In genomic region chr20:49381558-49382493, GRCh38 we compare ENCODE assay signal across 9 cellular contexts.
DNase-seq lines count a peak whose midpoint lies in the region; ATAC-seq, FAIRE-seq and TF ChIP-seq lines count a peak whose summit lies in the region.
"Had no signal": no experiment of that assay in that cellular context is flagged by ENCODE, and none has a peak within 500 bp of the region (broad histone marks: within the 10 kb centered on the region; RNA-seq: fewer than 3 reads in every experiment).

No MANE protein-coding gene starts in this region.

- no peaks in the 10 kb centered on the region for H3K36me3 Mint-ChIP-seq in Calu3 (ENCODE audit: insufficient read depth, unreplicated experiment)

- no peak overlapping the region for H2BK12ac ChIP-seq in neuronal stem cell (ENCODE audit: low read length)

- peak overlapping the region; percentile 21 for H4K8ac ChIP-seq in neuronal stem cell (ENCODE audit: low read depth, low read length)

- DNase-seq in Calu3 (peak; percentile 23), NCI-H2196 (lab: John Stamatoyannopoulos, UW; ENCODE audit: unreplicated experiment) (peak; percentile 83), epithelial cell of esophagus (ENCODE audit: low read depth) (peak; percentile 92), neuronal stem cell (ENCODE audit: low spot score) (no peak), NK-92 (lab: John Stamatoyannopoulos, UW; ENCODE audit: unreplicated experiment) (no peak), D721Med (ENCODE audit: insufficient read length, low spot score) (no peak), UCSD-AML1 (lab: John Stamatoyannopoulos, UW; ENCODE audit: unreplicated experiment) (no peak)
- DNase-seq: DND-41 had no signal

- no peak overlapping the region for H3K14ac ChIP-seq in neuronal stem cell (ENCODE audit: low read length)

- no peak for TF ChIP-seq CTCF in Calu3 (IDR thresholded peaks at IDR 0.05; ENCODE audit: unreplicated experiment)
- TF ChIP-seq CTCF in epithelial cell of esophagus (IDR thresholded peaks at IDR 0.05; ENCODE audit: insufficient read depth, low read depth, low read length, missing control alignments), result no peak
- TF ChIP-seq CTCF in D721Med (IDR thresholded peaks at IDR 0.05; ENCODE audit: insufficient read depth, missing control alignments), result no peak

- H3K4me1 Mint-ChIP-seq in Calu3 (ENCODE audit: low read depth, unreplicated experiment), result peaks cover 2% of the 10 kb centered on the region

- H3K27ac Mint-ChIP-seq in Calu3 (ENCODE audit: unreplicated experiment), result no peak overlapping the region

- no peak overlapping the region for H2BK15ac ChIP-seq in neuronal stem cell (ENCODE audit: low read length)

- no peak overlapping the region for H3K4me2 ChIP-seq in neuronal stem cell (ENCODE audit: insufficient read depth, low read length, poor library complexity, severe bottlenecking)

- FAIRE-seq in D721Med (lab: Jason Lieb, UNC), result no peak

- no CpG with 5 or more reads among the region's 14 CpGs for WGBS in neuronal stem cell (ENCODE audit: extremely low coverage in 2 of 2, insufficient read length in 2 of 2, insufficient replicate concordance in 1 of 2), 2 donors

- peak overlapping the region; percentile 66 for H3K18ac ChIP-seq in neuronal stem cell (ENCODE audit: low read length)

- intact Hi-C loops in Calu3 (cut with micrococcal nuclease; ENCODE audit: unreplicated experiment), result no loop called here

- peaks cover 10 to 11% of the 10 kb centered on the region in 2 donors for H3K4me1 ChIP-seq in neuronal stem cell (ENCODE audit: control insufficient read depth in 2 of 2, insufficient read depth in 1 of 2, low read depth in 1 of 2, low read length in 2 of 2)

- H3K27me3 Mint-ChIP-seq in Calu3 (ENCODE audit: unreplicated experiment), result peaks cover 89% of the 10 kb centered on the region

- no peaks in the 10 kb centered on the region for H3K36me3 ChIP-seq in neuronal stem cell (replicated peaks in 1 of 2; ENCODE audit: control insufficient read depth in 2 of 2, insufficient read depth in 2 of 2, low read length in 2 of 2)

- CTCF ChIA-PET in Calu3 (lab: Charles Lee), result interaction anchor here (1.1 to 3.8 kb wide), 3 partner anchors 11 to 103 kb away, joined by 3 to 22 read pairs (median 4); no protein-coding TSS in a partner anchor

- H2AK5ac ChIP-seq in neuronal stem cell (ENCODE audit: low read depth, low read length), result no peak overlapping the region

- peak overlapping the region; percentile 19 for H2BK5ac ChIP-seq in neuronal stem cell (ENCODE audit: low read length)

- H2AFZ ChIP-seq in neuronal stem cell (ENCODE audit: low read length), result no peak overlapping the region

- H4K91ac ChIP-seq in neuronal stem cell (ENCODE audit: low read depth, low read length, poor library complexity), result no peak overlapping the region

- ATAC-seq in HG02588 (IDR thresholded peaks at IDR 0.05; ENCODE audit: unreplicated experiment), result no peak

- H3K9me3 ChIP-seq in neuronal stem cell (replicated peaks in 1 of 2; ENCODE audit: control insufficient read depth in 2 of 2, insufficient read depth in 1 of 2, low read depth in 1 of 2, low read length in 2 of 2), result no peaks in the 10 kb centered on the region

- no peak overlapping the region for H3K4me3 ChIP-seq in epithelial cell of esophagus (ENCODE audit: low read length)
- H3K4me3 ChIP-seq in neuronal stem cell (ENCODE audit: low read length in 2 of 2), result no peak overlapping the region

- H3K27ac ChIP-seq in neuronal stem cell (replicated peaks; ENCODE audit: low read length), result no peak overlapping the region

- no peak overlapping the region for H3K4ac ChIP-seq in neuronal stem cell (ENCODE audit: low read length)

- H3K27me3 ChIP-seq in neuronal stem cell (ENCODE audit: control insufficient read depth in 3 of 3, insufficient read depth in 3 of 3, low read depth in 1 of 3, low read length in 3 of 3), result no peaks in the 10 kb centered on the region

- H3K23ac ChIP-seq in neuronal stem cell (ENCODE audit: low read depth, low read length, poor library complexity), result peak overlapping the region; percentile 59

- H3K79me1 ChIP-seq in neuronal stem cell (ENCODE audit: low read depth, low read length), result no peaks in the 10 kb centered on the region

- no TSS peak for BruUV-seq in Calu3 (replicated peaks; lab: Mats Ljungman, UMichigan)

- no peaks in the 10 kb centered on the region for H3K9me3 Mint-ChIP-seq in Calu3 (ENCODE audit: low read depth, unreplicated experiment)

- no peak overlapping the region for H3K4me3 Mint-ChIP-seq in Calu3 (ENCODE audit: low read depth, unreplicated experiment)

- no peak overlapping the region for H3K9ac ChIP-seq in neuronal stem cell (ENCODE audit: low read depth, low read length, poor library complexity)

- H2BK120ac ChIP-seq in neuronal stem cell (ENCODE audit: low read depth, low read length), result no peak overlapping the region

Comparison
In these comparisons a context has a peak if more than half of its experiments do, and no peak if none do; other contexts are left out.
1. DNase-seq: peak in Calu3 (single experiment), NCI-H2196 (single experiment) and epithelial cell of esophagus (single experiment); none in neuronal stem cell (single experiment), NK-92 (single experiment), D721Med (single experiment) and UCSD-AML1 (single experiment).